Comparison of ENCODE assay signal across 16 cellular contexts in the genomic region with DNA sequence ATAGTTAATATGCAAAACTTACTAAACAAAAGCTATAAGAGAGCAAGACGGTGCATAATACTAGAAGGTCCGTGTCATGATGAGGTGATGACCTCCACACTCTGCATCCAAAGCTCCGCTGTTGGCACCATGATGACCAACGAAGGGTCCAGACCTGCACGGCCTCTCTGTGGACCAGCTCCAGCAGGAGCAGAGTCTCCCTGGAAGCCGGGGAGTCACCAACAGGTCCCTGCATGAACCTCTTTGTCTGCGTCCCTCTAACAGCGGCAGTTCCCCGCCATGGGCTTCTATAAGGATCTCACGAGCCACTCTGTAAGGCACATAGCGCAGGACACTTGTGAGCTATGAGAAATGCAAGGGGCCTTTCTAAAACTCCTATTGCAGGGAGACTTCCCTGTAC.
"Had no signal": no experiment of that assay in that cellular context is flagged by ENCODE, and none has a peak within 500 bp of the region (broad histone marks: within the 10 kb centered on the region; RNA-seq: fewer than 3 reads in every experiment).

No MANE protein-coding gene starts in this region.

- H3K4me3 ChIP-seq: heart left ventricle, SJSA1 had no signal

- H3K36me3 ChIP-seq: heart left ventricle, SJSA1 had no signal

- H3K27me3 ChIP-seq: SJSA1 had no signal

- H3K27ac ChIP-seq: heart left ventricle, SJSA1 had no signal

- DNase-seq: activated CD4-positive, alpha-beta T cell treated with anti-CD3 and anti-CD28 coated beads, Interleukin-2, amount 50 U/mL, for 1 hour; activated CD4-positive, CD25-positive, alpha-beta regulatory T cell; activated T-cell treated with anti-CD3 and anti-CD28 coated beads, Interleukin-2, amount 50 U/mL, for 24 hours; amniotic stem cell; caudate nucleus; cortex of kidney; effector CD8-positive, alpha-beta T cell; foreskin melanocyte; immature natural killer cell; left cardiac atrium; naive B cell; right cardiac atrium; stimulated activated CD4-positive, alpha-beta T cell treated with anti-CD3 and anti-CD28 coated beads, Interleukin-1b, Interleukin-23, amount 100 ng/mL, for 48 hours; SW 1271 had no signal

- ATAC-seq: heart left ventricle, left cardiac atrium, right cardiac atrium had no signal

- H3K4me1 ChIP-seq: SJSA1 had no signal

- H3K9me3 ChIP-seq: heart left ventricle had no signal
